In the genomic region with DNA sequence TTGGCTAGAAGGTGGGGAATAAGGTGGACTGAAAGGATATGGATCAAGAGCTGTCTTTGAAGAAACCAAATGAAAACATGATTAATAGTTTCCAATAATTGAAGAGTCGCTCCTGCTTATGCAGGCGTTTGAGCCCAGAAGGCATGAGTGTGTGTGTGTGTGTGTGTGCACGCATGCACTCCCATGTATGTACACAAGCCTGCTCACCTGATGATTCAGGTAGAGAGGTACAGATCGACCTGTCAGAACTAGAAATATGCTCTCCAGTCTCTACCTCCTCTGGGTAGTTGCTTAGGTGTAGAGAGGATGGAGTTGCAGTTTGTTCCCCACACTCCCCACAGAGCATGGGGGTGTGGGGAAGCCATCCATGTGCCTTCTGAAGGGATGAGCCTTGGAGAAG, we compare ENCODE assay signal across 1 cellular context.
TF ChIP-seq lines count a peak whose summit lies in the region.

No MANE protein-coding gene starts in this region.

TF ChIP-seq in IMR-90, 13 proteins besides CTCF, POLR2A, EP300 and RAD21:
- no peak for TF ChIP-seq SMC3 (IDR thresholded peaks at IDR 0.05; ENCODE audit: low read depth, low read length)
- TF ChIP-seq, protein P1, sequence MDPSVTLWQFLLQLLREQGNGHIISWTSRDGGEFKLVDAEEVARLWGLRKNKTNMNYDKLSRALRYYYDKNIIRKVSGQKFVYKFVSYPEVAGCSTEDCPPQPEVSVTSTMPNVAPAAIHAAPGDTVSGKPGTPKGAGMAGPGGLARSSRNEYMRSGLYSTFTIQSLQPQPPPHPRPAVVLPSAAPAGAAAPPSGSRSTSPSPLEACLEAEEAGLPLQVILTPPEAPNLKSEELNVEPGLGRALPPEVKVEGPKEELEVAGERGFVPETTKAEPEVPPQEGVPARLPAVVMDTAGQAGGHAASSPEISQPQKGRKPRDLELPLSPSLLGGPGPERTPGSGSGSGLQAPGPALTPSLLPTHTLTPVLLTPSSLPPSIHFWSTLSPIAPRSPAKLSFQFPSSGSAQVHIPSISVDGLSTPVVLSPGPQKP (IDR thresholded peaks at IDR 0.05; ENCODE audit: borderline replicate concordance, low read depth, low read length): no peak
- TF ChIP-seq CEBPB (IDR thresholded peaks at IDR 0.05; ENCODE audit: low read depth, low read length): no peak
- TF ChIP-seq, protein P2, sequence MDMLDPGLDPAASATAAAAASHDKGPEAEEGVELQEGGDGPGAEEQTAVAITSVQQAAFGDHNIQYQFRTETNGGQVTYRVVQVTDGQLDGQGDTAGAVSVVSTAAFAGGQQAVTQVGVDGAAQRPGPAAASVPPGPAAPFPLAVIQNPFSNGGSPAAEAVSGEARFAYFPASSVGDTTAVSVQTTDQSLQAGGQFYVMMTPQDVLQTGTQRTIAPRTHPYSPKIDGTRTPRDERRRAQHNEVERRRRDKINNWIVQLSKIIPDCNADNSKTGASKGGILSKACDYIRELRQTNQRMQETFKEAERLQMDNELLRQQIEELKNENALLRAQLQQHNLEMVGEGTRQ (IDR thresholded peaks at IDR 0.05; ENCODE audit: low read depth, low read length): no peak
- no peak for TF ChIP-seq MAFK (IDR thresholded peaks at IDR 0.05; ENCODE audit: low read depth, low read length)
